In genomic region chr1:15231714-15232201, GRCh38 we compare ENCODE assay signal across 1 cellular context.
TF ChIP-seq lines count a peak whose summit lies in the region.

No MANE protein-coding gene starts in this region.

TF ChIP-seq in GM12878, 131 proteins besides CTCF, POLR2A, EP300 and RAD21 (continued from another document):
- TF ChIP-seq, protein P1, sequence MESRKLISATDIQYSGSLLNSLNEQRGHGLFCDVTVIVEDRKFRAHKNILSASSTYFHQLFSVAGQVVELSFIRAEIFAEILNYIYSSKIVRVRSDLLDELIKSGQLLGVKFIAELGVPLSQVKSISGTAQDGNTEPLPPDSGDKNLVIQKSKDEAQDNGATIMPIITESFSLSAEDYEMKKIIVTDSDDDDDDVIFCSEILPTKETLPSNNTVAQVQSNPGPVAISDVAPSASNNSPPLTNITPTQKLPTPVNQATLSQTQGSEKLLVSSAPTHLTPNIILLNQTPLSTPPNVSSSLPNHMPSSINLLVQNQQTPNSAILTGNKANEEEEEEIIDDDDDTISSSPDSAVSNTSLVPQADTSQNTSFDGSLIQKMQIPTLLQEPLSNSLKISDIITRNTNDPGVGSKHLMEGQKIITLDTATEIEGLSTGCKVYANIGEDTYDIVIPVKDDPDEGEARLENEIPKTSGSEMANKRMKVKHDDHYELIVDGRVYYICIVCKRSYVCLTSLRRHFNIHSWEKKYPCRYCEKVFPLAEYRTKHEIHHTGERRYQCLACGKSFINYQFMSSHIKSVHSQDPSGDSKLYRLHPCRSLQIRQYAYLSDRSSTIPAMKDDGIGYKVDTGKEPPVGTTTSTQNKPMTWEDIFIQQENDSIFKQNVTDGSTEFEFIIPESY (IDR thresholded peaks at IDR 0.05), result 0 out of 2 replicates have a peak, but pooled peaks have one; percentile 16
- TF ChIP-seq SUZ12 (IDR thresholded peaks at IDR 0.05; ENCODE audit: unreplicated experiment) (no peak), BHLHE40 (IDR thresholded peaks at IDR 0.05; ENCODE audit: borderline replicate concordance in 1 of 2, low read depth in 2 of 2, low read length in 1 of 2) (peak; percentile 7 to 33; a peak in 1 of 4 replicates), POU2F2 (IDR thresholded peaks at IDR 0.05; ENCODE audit: borderline replicate concordance, low read depth, low read length) (no peak), RAD51 (IDR thresholded peaks at IDR 0.05) (no peak), MEF2B (IDR thresholded peaks at IDR 0.05; ENCODE audit: partially characterized antibody, poor library complexity, severe bottlenecking) (peak; percentile 64), BCL3 (IDR thresholded peaks at IDR 0.05; ENCODE audit: borderline replicate concordance, insufficient read depth, low read depth, low read length, poor library complexity, severe bottlenecking) (peak; percentile 60), ZSCAN29 (IDR thresholded peaks at IDR 0.05) (no peak), RELA (IDR thresholded peaks at IDR 0.05; ENCODE audit: borderline replicate concordance, partially characterized antibody) (peak; percentile 13), MEF2A (IDR thresholded peaks at IDR 0.05; ENCODE audit: insufficient read depth, low read depth, low read length) (0 out of 2 replicates have a peak, but pooled peaks have one; percentile 26), E4F1 (IDR thresholded peaks at IDR 0.05; ENCODE audit: borderline replicate concordance, partially characterized antibody) (no peak), ZBED1 (IDR thresholded peaks at IDR 0.05; ENCODE audit: borderline replicate concordance) (peak; percentile 57; the same call in 1 of the 2 replicates), SREBF2 (IDR thresholded peaks at IDR 0.05; ENCODE audit: low read length) (no peak)
- TF ChIP-seq, protein P2, sequence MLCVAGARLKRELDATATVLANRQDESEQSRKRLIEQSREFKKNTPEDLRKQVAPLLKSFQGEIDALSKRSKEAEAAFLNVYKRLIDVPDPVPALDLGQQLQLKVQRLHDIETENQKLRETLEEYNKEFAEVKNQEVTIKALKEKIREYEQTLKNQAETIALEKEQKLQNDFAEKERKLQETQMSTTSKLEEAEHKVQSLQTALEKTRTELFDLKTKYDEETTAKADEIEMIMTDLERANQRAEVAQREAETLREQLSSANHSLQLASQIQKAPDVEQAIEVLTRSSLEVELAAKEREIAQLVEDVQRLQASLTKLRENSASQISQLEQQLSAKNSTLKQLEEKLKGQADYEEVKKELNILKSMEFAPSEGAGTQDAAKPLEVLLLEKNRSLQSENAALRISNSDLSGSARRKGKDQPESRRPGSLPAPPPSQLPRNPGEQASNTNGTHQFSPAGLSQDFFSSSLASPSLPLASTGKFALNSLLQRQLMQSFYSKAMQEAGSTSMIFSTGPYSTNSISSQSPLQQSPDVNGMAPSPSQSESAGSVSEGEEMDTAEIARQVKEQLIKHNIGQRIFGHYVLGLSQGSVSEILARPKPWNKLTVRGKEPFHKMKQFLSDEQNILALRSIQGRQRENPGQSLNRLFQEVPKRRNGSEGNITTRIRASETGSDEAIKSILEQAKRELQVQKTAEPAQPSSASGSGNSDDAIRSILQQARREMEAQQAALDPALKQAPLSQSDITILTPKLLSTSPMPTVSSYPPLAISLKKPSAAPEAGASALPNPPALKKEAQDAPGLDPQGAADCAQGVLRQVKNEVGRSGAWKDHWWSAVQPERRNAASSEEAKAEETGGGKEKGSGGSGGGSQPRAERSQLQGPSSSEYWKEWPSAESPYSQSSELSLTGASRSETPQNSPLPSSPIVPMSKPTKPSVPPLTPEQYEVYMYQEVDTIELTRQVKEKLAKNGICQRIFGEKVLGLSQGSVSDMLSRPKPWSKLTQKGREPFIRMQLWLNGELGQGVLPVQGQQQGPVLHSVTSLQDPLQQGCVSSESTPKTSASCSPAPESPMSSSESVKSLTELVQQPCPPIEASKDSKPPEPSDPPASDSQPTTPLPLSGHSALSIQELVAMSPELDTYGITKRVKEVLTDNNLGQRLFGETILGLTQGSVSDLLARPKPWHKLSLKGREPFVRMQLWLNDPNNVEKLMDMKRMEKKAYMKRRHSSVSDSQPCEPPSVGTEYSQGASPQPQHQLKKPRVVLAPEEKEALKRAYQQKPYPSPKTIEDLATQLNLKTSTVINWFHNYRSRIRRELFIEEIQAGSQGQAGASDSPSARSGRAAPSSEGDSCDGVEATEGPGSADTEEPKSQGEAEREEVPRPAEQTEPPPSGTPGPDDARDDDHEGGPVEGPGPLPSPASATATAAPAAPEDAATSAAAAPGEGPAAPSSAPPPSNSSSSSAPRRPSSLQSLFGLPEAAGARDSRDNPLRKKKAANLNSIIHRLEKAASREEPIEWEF (IDR thresholded peaks at IDR 0.05; ENCODE audit: insufficient replicate concordance, low read depth, low read length), result no peak
TF ChIP-seq in GM12878: peak in this region for 38.
